Comparison of ENCODE assay signal across 24 cellular contexts in genomic region chr2:219024059-219024458, GRCh38. TPM values are rescaled to one million over a fixed set of nuclear protein-coding genes. Genes with fewer than 3 reads are reported as not detected.
"Had no signal": no experiment of that assay in that cellular context is flagged by ENCODE, and none has a peak within 500 bp of the region (broad histone marks: within the 10 kb centered on the region; RNA-seq: fewer than 3 reads in every experiment).

No MANE protein-coding gene starts in this region.

- H3K27ac ChIP-seq: HL-60, SJSA1, SK-N-MC had no signal

- FAIRE-seq: HTR-8/SVneo, RCC 7860 had no signal

- H3K9me3 ChIP-seq: SJSA1 had no signal

- H3K4me3 ChIP-seq: SJSA1, SK-N-MC had no signal

- H3K4me1 ChIP-seq: SJSA1 had no signal

- DNase-seq: KBM-7, MV-4-11, NCI-H1048, NCI-H1105, NCI-H1417, NCI-H1436 treated with DMSO at 0.1 percent for 48 hours, NCI-H1694, NCI-H187 treated with DMSO at 0.1 percent for 48 hours, NCI-H2029 treated with DMSO at 0.1 percent for 48 hours, NCI-H2227 treated with DMSO at 0.1 percent for 48 hours, NCI-H524, NCI-H69, NCI-H774, Right ventricle myocardium superior, RPMI8226, SIG-M5 had no signal

- H3K36me3 ChIP-seq: SJSA1 had no signal

RNA-seq across cellular contexts. Expression of gene CFAP65, which starts 17.3 kb away (rescaled TPM):
- total RNA-seq: LHCN-M2, MCF 10A, NCI-H460, Right ventricle myocardium superior, SJSA1 had no signal

RNA-seq across cellular contexts. Expression of gene CRYBA2, which starts 30.8 kb away (rescaled TPM):
- total RNA-seq: LHCN-M2, MCF 10A, NCI-H460, Right ventricle myocardium superior, SJSA1 had no signal

RNA-seq across cellular contexts. Expression of gene IHH, which starts 36.7 kb away (rescaled TPM):
- total RNA-seq: LHCN-M2, MCF 10A, NCI-H460, Right ventricle myocardium superior had no signal

RNA-seq across cellular contexts. Expression of gene FEV, which starts 39.1 kb away (rescaled TPM):
- total RNA-seq: LHCN-M2, MCF 10A, NCI-H460, Right ventricle myocardium superior, SJSA1 had no signal
